In genomic region chr1:155193991-155194240, GRCh38 we compare ENCODE assay signal across 4 cellular contexts. TPM values are rescaled to one million over a fixed set of nuclear protein-coding genes. Genes with fewer than 3 reads are reported as not detected.
DNase-seq lines count a peak whose midpoint lies in the region; ATAC-seq and TF ChIP-seq lines count a peak whose summit lies in the region.
"Not testable (repeated sequence)": the region's sequence is repeated elsewhere in the genome, so short reads cannot be mapped to it uniquely, and the experiment has no call there.

No MANE protein-coding gene starts in this region.

- H3K9me3 Mint-ChIP-seq in activated T-helper 2 cell treated with anti-CD3 and anti-CD28 coated beads, Interferon-gamma antibody, Interleukin-2, Interleukin-4, amounts not matched to agents 10 μg/mL and 5 μg/mL and 100 μg/mL, durations not matched to agents 14 hours and 24 hours and 36 hours: not testable (repeated sequence)

- intact Hi-C loops in activated T-helper 2 cell treated with anti-CD3 and anti-CD28 coated beads, Interferon-gamma antibody, Interleukin-2, Interleukin-4, amounts not matched to agents 10 μg/mL and 5 μg/mL and 100 μg/mL, durations not matched to agents 14 hours and 24 hours and 36 hours (cut with micrococcal nuclease): loop anchor here (2.0 to 5.0 kb wide), 7 partner anchors 15 to 219 kb away; partner anchors contain the start of genes CKS1B, MTX1, RUSC1 and ZBTB7B
- intact Hi-C loops in heart right ventricle (cut with DNase I): not testable (repeated sequence)
- intact Hi-C loops in gastrocnemius medialis (cut with DNase I; ENCODE audit: low total_unique reads): loop anchor here (1.0 to 2.0 kb wide), 2 partner anchors 18 to 21 kb away; partner anchors contain the start of genes KRTCAP2 and TRIM46

- not testable (repeated sequence) for H3K36me3 Mint-ChIP-seq in activated T-helper 2 cell treated with anti-CD3 and anti-CD28 coated beads, Interferon-gamma antibody, Interleukin-2, Interleukin-4, amounts not matched to agents 10 μg/mL and 5 μg/mL and 100 μg/mL, durations not matched to agents 14 hours and 24 hours and 36 hours (ENCODE audit: low read depth)

- not testable (repeated sequence) for ATAC-seq in heart right ventricle, gastrocnemius medialis

- 1 to 5% methylated on average over 16 of the region's 16 CpGs for WGBS in GM23248 (ENCODE audit: low coverage in 1 of 2, low lambda C conversion rate in 2 of 2, missing lambda C conversion rate in 2 of 2), 2 experiments
- 10 to 11% methylated on average over 16 of the region's 16 CpGs for WGBS in heart right ventricle, 2 donors

- H3K79me2 ChIP-seq in GM23248 (ENCODE audit: insufficient read depth): peaks cover 20% of the 10 kb centered on the region

- not testable (repeated sequence) for H3F3A ChIP-seq in GM23248 (ENCODE audit: insufficient read depth)

- not testable (repeated sequence) for TF ChIP-seq POLR2A in gastrocnemius medialis (IDR thresholded peaks at IDR 0.05)

- H4K20me1 ChIP-seq in GM23248 (ENCODE audit: insufficient read depth): not testable (repeated sequence)

- H3K4me2 ChIP-seq in GM23248 (ENCODE audit: unreplicated experiment): peak overlapping the region; percentile 96

- H3K27ac Mint-ChIP-seq in activated T-helper 2 cell treated with anti-CD3 and anti-CD28 coated beads, Interferon-gamma antibody, Interleukin-2, Interleukin-4, amounts not matched to agents 10 μg/mL and 5 μg/mL and 100 μg/mL, durations not matched to agents 14 hours and 24 hours and 36 hours: peak overlapping the region; percentile 97

- H3K9me3 ChIP-seq in GM23248 (ENCODE audit: low read depth); heart right ventricle; gastrocnemius medialis: not testable (repeated sequence)

- not testable (repeated sequence) for H3K36me3 ChIP-seq in GM23248 (ENCODE audit: low read depth); gastrocnemius medialis
- H3K36me3 ChIP-seq in heart right ventricle: peaks cover 0 to 18% (median 0%) of the 10 kb centered on the region in 9 donors

- in situ Hi-C loops in GM23248 (cut with MboI); gastrocnemius medialis (cut with MboI; ENCODE audit: low sequenced_read_pairs in 4 of 4): not testable (repeated sequence)

- H3K9ac ChIP-seq in GM23248: peak overlapping the region; percentile 89

- H3K27me3 Mint-ChIP-seq in activated T-helper 2 cell treated with anti-CD3 and anti-CD28 coated beads, Interferon-gamma antibody, Interleukin-2, Interleukin-4, amounts not matched to agents 10 μg/mL and 5 μg/mL and 100 μg/mL, durations not matched to agents 14 hours and 24 hours and 36 hours (ENCODE audit: low read depth): not testable (repeated sequence)

- peak overlapping the region; percentile 74 for H2AFZ ChIP-seq in GM23248

- H3K4me1 ChIP-seq in GM23248 (ENCODE audit: insufficient read depth): peaks cover 16% of the 10 kb centered on the region
- H3K4me1 ChIP-seq in heart right ventricle: peaks cover 6 to 40% (median 29%) of the 10 kb centered on the region in 9 donors
- H3K4me1 ChIP-seq in gastrocnemius medialis: peaks cover 22 to 32% of the 10 kb centered on the region in 2 donors

- H3K9me2 ChIP-seq in GM23248 (ENCODE audit: insufficient read depth): not testable (repeated sequence)

- H3K27me3 ChIP-seq in GM23248 (replicated peaks; ENCODE audit: insufficient read depth); heart right ventricle; gastrocnemius medialis: not testable (repeated sequence)

- H3K4me3 ChIP-seq in GM23248 (peak overlapping the region; percentile 82), heart right ventricle (peak overlapping the region in 9 of 10 donors; percentile 37 to 77 (median 60)), gastrocnemius medialis (peak overlapping the region; percentile 51 to 75 (median 64))

- H3K27ac ChIP-seq in GM23248 (peak overlapping the region; percentile 92), heart right ventricle (peak overlapping the region; percentile 66 to 91 (median 86)), gastrocnemius medialis (peak overlapping the region; percentile 58 to 69 (median 62))

- not testable (repeated sequence) for TF ChIP-seq CTCF in heart right ventricle (IDR thresholded peaks at IDR 0.05); gastrocnemius medialis (IDR thresholded peaks at IDR 0.05 in 4 of 5, conservative IDR thresholded peaks at IDR 0.05 in 1 of 5)

- H3K4me1 Mint-ChIP-seq in activated T-helper 2 cell treated with anti-CD3 and anti-CD28 coated beads, Interferon-gamma antibody, Interleukin-2, Interleukin-4, amounts not matched to agents 10 μg/mL and 5 μg/mL and 100 μg/mL, durations not matched to agents 14 hours and 24 hours and 36 hours (ENCODE audit: low read depth): peaks cover 25% of the 10 kb centered on the region

- H3K4me3 Mint-ChIP-seq in activated T-helper 2 cell treated with anti-CD3 and anti-CD28 coated beads, Interferon-gamma antibody, Interleukin-2, Interleukin-4, amounts not matched to agents 10 μg/mL and 5 μg/mL and 100 μg/mL, durations not matched to agents 14 hours and 24 hours and 36 hours (ENCODE audit: low read depth): peak overlapping the region; percentile 91

- not testable (repeated sequence) for DNase-seq in GM23248; activated T-helper 2 cell treated with anti-CD3 and anti-CD28 coated beads, Interferon-gamma antibody, Interleukin-2, Interleukin-4, amounts not matched to agents 10 μg/mL and 5 μg/mL and 100 μg/mL, durations not matched to agents 14 hours and 24 hours and 36 hours (ENCODE audit: low spot score); heart right ventricle; gastrocnemius medialis

RNA-seq across cellular contexts. Expression of gene THBS3, which starts 13.8 kb away (rescaled TPM):
- total RNA-seq in GM23248 (2014; rRNA removed; shearing (Covaris generic)): 20.6 and 21.4 TPM in 2 replicates
- polyA plus RNA-seq in GM23248 (2016; fragmentation: Nextera tagmentation; extraction: Ambion mirVana) (14.9 and 16.6 TPM in 2 replicates), heart right ventricle (10 to 100 TPM in 1 of 2 donors, 1 to 10 TPM in 1; 4.9 to 23.5 TPM)
- 10.4 and 13.1 TPM in 2 replicates for total RNA-seq in activated T-helper 2 cell treated with anti-CD3 and anti-CD28 coated beads, Interferon-gamma antibody, Interleukin-2, Interleukin-4, amounts not matched to agents 10 μg/mL and 5 μg/mL and 100 μg/mL, durations not matched to agents 14 hours and 24 hours and 36 hours
- total RNA-seq in heart right ventricle (1 to 10 TPM; 3.8 to 8.8 (median 6.4) TPM), gastrocnemius medialis (1 to 10 TPM; 1.5 to 4.6 (median 3.3) TPM)

RNA-seq across cellular contexts. Expression of gene MTX1, which starts 14.6 kb away (rescaled TPM):
- 39.6 and 61.4 TPM in 2 replicates for total RNA-seq in GM23248 (2014; rRNA removed; shearing (Covaris generic))
- polyA plus RNA-seq in GM23248 (2016; fragmentation: Nextera tagmentation; extraction: Ambion mirVana) (69.2 and 78.6 TPM in 2 replicates), heart right ventricle (10 to 100 TPM; 33.9 to 49.7 TPM)
- total RNA-seq in activated T-helper 2 cell treated with anti-CD3 and anti-CD28 coated beads, Interferon-gamma antibody, Interleukin-2, Interleukin-4, amounts not matched to agents 10 μg/mL and 5 μg/mL and 100 μg/mL, durations not matched to agents 14 hours and 24 hours and 36 hours: 58.6 and 64.0 TPM in 2 replicates
- total RNA-seq in heart right ventricle (10 to 100 TPM; 13.1 to 25.8 (median 17.1) TPM), gastrocnemius medialis (10 to 100 TPM; 14.4 to 26.9 (median 24.6) TPM)

RNA-seq across cellular contexts. Expression of gene TRIM46, which starts 20.3 kb away (rescaled TPM):
- total RNA-seq in GM23248 (2014; rRNA removed; shearing (Covaris generic)): 3.4 TPM in 2 replicates
- 1.6 and 2.1 TPM in 2 replicates for polyA plus RNA-seq in GM23248 (2016; fragmentation: Nextera tagmentation; extraction: Ambion mirVana)
- 10.7 and 11.5 TPM in 2 replicates for total RNA-seq in activated T-helper 2 cell treated with anti-CD3 and anti-CD28 coated beads, Interferon-gamma antibody, Interleukin-2, Interleukin-4, amounts not matched to agents 10 μg/mL and 5 μg/mL and 100 μg/mL, durations not matched to agents 14 hours and 24 hours and 36 hours
- total RNA-seq in heart right ventricle: under 1 TPM in 2 of 10 donors, not detected in 8; 0.10 to 0.35 TPM
- polyA plus RNA-seq in heart right ventricle: under 1 TPM; 0.04 to 0.07 TPM
- not detected for total RNA-seq in gastrocnemius medialis

RNA-seq across cellular contexts. Expression of gene KRTCAP2, which starts 20.8 kb away (rescaled TPM):
- 92.7 and 189 TPM in 2 replicates for total RNA-seq in GM23248 (2014; rRNA removed; shearing (Covaris generic))
- polyA plus RNA-seq in GM23248 (2016; fragmentation: Nextera tagmentation; extraction: Ambion mirVana): 480 and 484 TPM in 2 replicates
- total RNA-seq in activated T-helper 2 cell treated with anti-CD3 and anti-CD28 coated beads, Interferon-gamma antibody, Interleukin-2, Interleukin-4, amounts not matched to agents 10 μg/mL and 5 μg/mL and 100 μg/mL, durations not matched to agents 14 hours and 24 hours and 36 hours: 237 and 247 TPM in 2 replicates
- 100 to 1,000 TPM in 9 of 10 donors, 10 to 100 TPM in 1; 96.1 to 173 (median 114) TPM for total RNA-seq in heart right ventricle
- polyA plus RNA-seq in heart right ventricle: 100 to 1,000 TPM; 302 to 355 TPM
- total RNA-seq in gastrocnemius medialis: 100 to 1,000 TPM in 1 of 4 donors, 10 to 100 TPM in 3; 59.6 to 102 (median 91.6) TPM

RNA-seq across cellular contexts. Expression of gene DPM3, which starts 53.6 kb away (rescaled TPM):
- 21.8 and 50.7 TPM in 2 replicates for total RNA-seq in GM23248 (2014; rRNA removed; shearing (Covaris generic))
- polyA plus RNA-seq in GM23248 (2016; fragmentation: Nextera tagmentation; extraction: Ambion mirVana) (75.3 and 82.3 TPM in 2 replicates), heart right ventricle (100 to 1,000 TPM; 144 to 304 TPM)
- 49.0 and 51.0 TPM in 2 replicates for total RNA-seq in activated T-helper 2 cell treated with anti-CD3 and anti-CD28 coated beads, Interferon-gamma antibody, Interleukin-2, Interleukin-4, amounts not matched to agents 10 μg/mL and 5 μg/mL and 100 μg/mL, durations not matched to agents 14 hours and 24 hours and 36 hours
- total RNA-seq in heart right ventricle (10 to 100 TPM; 48.2 to 70.9 (median 53.4) TPM), gastrocnemius medialis (10 to 100 TPM in 3 of 4 donors, 1 to 10 TPM in 1; 7.3 to 69.5 (median 57.9) TPM)
